In the genomic region with DNA sequence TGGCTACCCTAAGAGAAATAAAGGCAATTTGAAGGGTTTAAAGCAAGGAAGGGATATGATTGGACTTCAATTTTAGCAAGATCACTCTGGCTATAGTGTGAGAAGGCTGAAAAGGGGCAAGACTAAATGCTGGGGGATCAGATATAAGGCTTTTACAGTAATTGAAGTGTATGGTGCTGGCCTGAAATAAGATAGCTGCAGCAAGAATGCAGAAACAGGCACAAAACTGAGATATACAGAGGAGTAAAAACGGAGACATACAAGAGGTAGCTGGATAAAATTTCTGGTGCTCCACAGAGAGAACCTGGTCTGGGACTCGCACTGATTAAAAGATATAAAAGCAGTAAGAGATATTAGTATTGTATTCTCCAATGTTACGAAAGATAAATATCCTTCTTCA, we compare ENCODE assay signal across 15 cellular contexts.
DNase-seq lines count a peak whose midpoint lies in the region; ATAC-seq and TF ChIP-seq lines count a peak whose summit lies in the region.
"Had no signal": no experiment of that assay in that cellular context is flagged by ENCODE, and none has a peak within 500 bp of the region (broad histone marks: within the 10 kb centered on the region; RNA-seq: fewer than 3 reads in every experiment).

No MANE protein-coding gene starts in this region.

- DNase-seq in GM23338 (ENCODE audit: low spot score), result no peak
- DNase-seq in NCI-H69 (lab: John Stamatoyannopoulos, UW), result peak; percentile 42
- no peak for DNase-seq in mesothelial cell of epicardium (ENCODE audit: low spot score in 2 of 2, unreplicated experiment in 2 of 2)
- DNase-seq in NCI-H510A treated with DMSO at 0.1 percent for 48 hours (lab: John Stamatoyannopoulos, UW), result no peak
- no peak for DNase-seq in DMS53 (lab: John Stamatoyannopoulos, UW)
- DNase-seq: CD8-positive, alpha-beta T cell; COR-L47; DMS153; DND-41; GDM1; HCEC 1CT had no signal

- no peaks in the 10 kb centered on the region for H3F3A ChIP-seq in GM23338 (replicated peaks; ENCODE audit: low read depth)

- H3K4me3 ChIP-seq in GM23338, result no peak overlapping the region
- H3K4me3 ChIP-seq: A549 had no signal

- no peaks in the 10 kb centered on the region for H3K27me3 ChIP-seq in GM23338 (ENCODE audit: insufficient read depth)

- H3K36me3 ChIP-seq in GM23338 (ENCODE audit: insufficient read depth), result 0 out of 2 replicates have a peak, but pooled peaks cover 3% of the 10 kb centered on the region

- H4K20me1 ChIP-seq in GM23338 (replicated peaks; ENCODE audit: insufficient read depth), result no peaks in the 10 kb centered on the region

- H3K27ac Mint-ChIP-seq in GM23338 (0 out of 2 replicates have a peak overlapping the region, but pooled peaks have one; percentile 7), mesothelial cell of epicardium (peak overlapping the region; percentile 50)
- H3K27ac Mint-ChIP-seq: CD8-positive, alpha-beta T cell had no signal

- H3K79me2 ChIP-seq in GM23338 (replicated peaks; ENCODE audit: insufficient read depth), result no peaks in the 10 kb centered on the region

- ATAC-seq in GM23338, result no peak
- peak; percentile 59 for ATAC-seq in SK-N-SH treated with all-trans-retinoic acid at 6 μM for 48 hours
- ATAC-seq: A549; CD8-positive, alpha-beta T cell had no signal

- H3K4me1 ChIP-seq in GM23338 (ENCODE audit: insufficient read depth), result peaks cover 9% of the 10 kb centered on the region; the same call in 1 of the 2 replicates
- H3K4me1 ChIP-seq: A549 had no signal

- peaks cover 7% of the 10 kb centered on the region for H3K9me3 Mint-ChIP-seq in GM23338
- H3K9me3 Mint-ChIP-seq in mesothelial cell of epicardium, result peaks cover 9% of the 10 kb centered on the region
- H3K9me3 Mint-ChIP-seq: CD8-positive, alpha-beta T cell had no signal

- no peak overlapping the region for H3K27ac ChIP-seq in GM23338 (ENCODE audit: low read depth)
- H3K27ac ChIP-seq: A549, HL-60 had no signal

- H3K27me3 Mint-ChIP-seq in GM23338 (ENCODE audit: insufficient read depth, low read depth, poor library complexity) (no peaks in the 10 kb centered on the region), mesothelial cell of epicardium (ENCODE audit: low read depth) (no peaks in the 10 kb centered on the region)

- H3K4me1 Mint-ChIP-seq in GM23338, result peaks cover 23% of the 10 kb centered on the region
- peaks cover 64% of the 10 kb centered on the region for H3K4me1 Mint-ChIP-seq in mesothelial cell of epicardium

- H3K4me3 Mint-ChIP-seq in GM23338 (no peak overlapping the region), mesothelial cell of epicardium (peak overlapping the region; percentile 20)
- H3K4me3 Mint-ChIP-seq: CD14-positive monocyte; CD8-positive, alpha-beta T cell had no signal

- no peak overlapping the region for H2AFZ ChIP-seq in GM23338

- H3K36me3 Mint-ChIP-seq in GM23338 (ENCODE audit: low read depth) (peaks cover 5% of the 10 kb centered on the region; the same call in 2 of the 3 replicates), mesothelial cell of epicardium (peaks cover 8% of the 10 kb centered on the region)

- no peak for TF ChIP-seq CTCF in GM23338 (conservative IDR thresholded peaks at IDR 0.05; ENCODE audit: low read depth in 2 of 2)
- no peak for TF ChIP-seq CTCF in mesothelial cell of epicardium (IDR thresholded peaks at IDR 0.05; ENCODE audit: unreplicated experiment)

- H3K9me2 ChIP-seq in GM23338 (ENCODE audit: insufficient read depth), result no peaks in the 10 kb centered on the region

- no peak overlapping the region for H3K4me2 ChIP-seq in GM23338
- H3K4me2 ChIP-seq: A549 had no signal

TF ChIP-seq in GM23338, 12 proteins besides CTCF, POLR2A, EP300 and RAD21 (continues in another document):
- TF ChIP-seq ZNF331 (CRISPR knock-in tag; IDR thresholded peaks at IDR 0.05; ENCODE audit: low read depth), result no peak
- no peak for TF ChIP-seq ZNF114 (CRISPR knock-in tag; IDR thresholded peaks at IDR 0.05)
- TF ChIP-seq EZH2phosphoT487 (IDR thresholded peaks at IDR 0.05; ENCODE audit: unreplicated experiment), result no peak
- TF ChIP-seq, protein P1, sequence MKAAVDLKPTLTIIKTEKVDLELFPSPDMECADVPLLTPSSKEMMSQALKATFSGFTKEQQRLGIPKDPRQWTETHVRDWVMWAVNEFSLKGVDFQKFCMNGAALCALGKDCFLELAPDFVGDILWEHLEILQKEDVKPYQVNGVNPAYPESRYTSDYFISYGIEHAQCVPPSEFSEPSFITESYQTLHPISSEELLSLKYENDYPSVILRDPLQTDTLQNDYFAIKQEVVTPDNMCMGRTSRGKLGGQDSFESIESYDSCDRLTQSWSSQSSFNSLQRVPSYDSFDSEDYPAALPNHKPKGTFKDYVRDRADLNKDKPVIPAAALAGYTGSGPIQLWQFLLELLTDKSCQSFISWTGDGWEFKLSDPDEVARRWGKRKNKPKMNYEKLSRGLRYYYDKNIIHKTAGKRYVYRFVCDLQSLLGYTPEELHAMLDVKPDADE (IDR thresholded peaks at IDR 0.05), result no peak

TF ChIP-seq in SK-N-SH treated with all-trans-retinoic acid at 6 μM for 48 hours, 23 proteins besides CTCF, POLR2A, EP300 and RAD21:
- TF ChIP-seq ESRRG (CRISPR knock-in tag; IDR thresholded peaks at IDR 0.05) (no peak), PPARA (CRISPR knock-in tag; IDR thresholded peaks at IDR 0.05; ENCODE audit: borderline replicate concordance) (no peak), RARB (CRISPR knock-in tag; IDR thresholded peaks at IDR 0.05) (no peak), ZNF8 (CRISPR knock-in tag; IDR thresholded peaks at IDR 0.05) (no peak), ARNTL (CRISPR knock-in tag; IDR thresholded peaks at IDR 0.05; ENCODE audit: borderline replicate concordance, low read depth) (no peak)
